ENCODE assay signal across 23 cellular contexts in the genomic region with DNA sequence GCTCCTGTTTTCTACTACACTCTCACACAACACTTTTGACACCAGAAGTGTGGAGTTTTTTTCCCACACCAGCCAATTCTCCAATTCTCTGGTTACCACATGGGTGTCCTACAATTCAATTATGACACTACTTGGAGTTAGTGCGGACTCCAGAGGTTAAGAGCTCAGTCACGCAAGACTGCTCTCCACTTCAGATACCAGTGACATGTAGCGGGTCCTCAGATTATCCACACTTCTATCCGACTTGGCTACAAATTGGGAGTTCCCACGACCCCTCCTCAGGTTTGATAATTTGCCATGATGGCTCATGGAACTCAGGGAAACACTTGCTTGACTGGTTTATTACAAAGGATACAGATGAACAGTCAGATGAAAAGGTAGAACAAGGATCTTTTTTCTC.
"Had no signal": no experiment of that assay in that cellular context is flagged by ENCODE, and none has a peak within 500 bp of the region (broad histone marks: within the 10 kb centered on the region; RNA-seq: fewer than 3 reads in every experiment).

No MANE protein-coding gene starts in this region.

- H3K36me3 ChIP-seq: vagina had no signal

- H3K36me3 Mint-ChIP-seq: activated naive CD4-positive, alpha-beta T cell treated with anti-CD3 and anti-CD28 coated beads, Interleukin-2, amount 50 U/mL, for 72 hours had no signal

- ATAC-seq: activated naive CD4-positive, alpha-beta T cell treated with anti-CD3 and anti-CD28 coated beads, Interleukin-2, amount 50 U/mL, for 72 hours; foreskin keratinocyte; sciatic nerve; stimulated activated memory B cell treated with anti-CD40 and anti-IgM and Interleukin-4, amounts not matched to agents 10 μg/mL and 1 μg/mL and 100 μg/mL, for 72 hours had no signal

- H3K9me3 Mint-ChIP-seq: activated naive CD4-positive, alpha-beta T cell treated with anti-CD3 and anti-CD28 coated beads, Interleukin-2, amount 50 U/mL, for 72 hours; dendritic cell treated with granulocyte-macrophage colony-stimulating factor and Interleukin-4, amounts not matched to agents 40 ng/mL and 50 ng/mL, for 4 days; stimulated activated memory B cell treated with anti-CD40 and anti-IgM and Interleukin-4, amounts not matched to agents 10 μg/mL and 1 μg/mL and 100 μg/mL, for 72 hours; T-helper 2 cell treated with Interferon-gamma antibody and Interleukin-4, amounts not matched to agents 5 μg/mL and 100 μg/mL, for 36 hours; type B pancreatic cell had no signal

- DNase-seq: activated CD4-positive, alpha-beta T cell treated with anti-CD3 and anti-CD28 coated beads for 1 hour; activated CD4-positive, alpha-beta T cell treated with anti-CD3 and anti-CD28 coated beads, Interleukin-2, amount 50 U/mL, for 1 hour; activated gamma-delta T cell treated with Interleukin-2 at 50 U/mL for 16 hours; activated T-cell treated with anti-CD3 and anti-CD28 coated beads, Interleukin-2, amount 50 U/mL, for 1 hour; aorta; effector CD4-positive, alpha-beta T cell; foreskin keratinocyte; midbrain; nucleus accumbens; small intestine; stimulated activated CD4-positive, alpha-beta T cell treated with anti-CD3 and anti-CD28 coated beads, Interleukin-15, amount 100 ng/mL, for 24 hours; testis; WERI-Rb-1 had no signal

- H3K27ac Mint-ChIP-seq: brain; dendritic cell treated with granulocyte-macrophage colony-stimulating factor and Interleukin-4, amounts not matched to agents 40 ng/mL and 50 ng/mL, for 4 days; stimulated activated memory B cell treated with anti-CD40 and anti-IgM and Interleukin-4, amounts not matched to agents 10 μg/mL and 1 μg/mL and 100 μg/mL, for 72 hours; T-helper 2 cell treated with Interferon-gamma antibody and Interleukin-4, amounts not matched to agents 5 μg/mL and 100 μg/mL, for 36 hours; type B pancreatic cell had no signal

- H3K4me1 ChIP-seq: parathyroid adenoma, testis had no signal

- H3K27ac ChIP-seq: foreskin keratinocyte, hepatocyte, parathyroid adenoma, testis, vagina, WERI-Rb-1 had no signal

- H3K27me3 Mint-ChIP-seq: brain; dendritic cell treated with granulocyte-macrophage colony-stimulating factor and Interleukin-4, amounts not matched to agents 40 ng/mL and 50 ng/mL, for 4 days; stimulated activated memory B cell treated with anti-CD40 and anti-IgM and Interleukin-4, amounts not matched to agents 10 μg/mL and 1 μg/mL and 100 μg/mL, for 72 hours; type B pancreatic cell had no signal

- H3K4me3 Mint-ChIP-seq: brain; dendritic cell treated with granulocyte-macrophage colony-stimulating factor and Interleukin-4, amounts not matched to agents 40 ng/mL and 50 ng/mL, for 4 days; stimulated activated memory B cell treated with anti-CD40 and anti-IgM and Interleukin-4, amounts not matched to agents 10 μg/mL and 1 μg/mL and 100 μg/mL, for 72 hours; T-helper 2 cell treated with Interferon-gamma antibody and Interleukin-4, amounts not matched to agents 5 μg/mL and 100 μg/mL, for 36 hours; type B pancreatic cell had no signal

- H3K4me3 ChIP-seq: hepatocyte, testis, vagina had no signal

- H3K9me3 ChIP-seq: testis, vagina had no signal

- H3K27me3 ChIP-seq: foreskin keratinocyte, hepatocyte, testis, vagina had no signal
